1 cellular context compared by ENCODE assay signal in the genomic region with DNA sequence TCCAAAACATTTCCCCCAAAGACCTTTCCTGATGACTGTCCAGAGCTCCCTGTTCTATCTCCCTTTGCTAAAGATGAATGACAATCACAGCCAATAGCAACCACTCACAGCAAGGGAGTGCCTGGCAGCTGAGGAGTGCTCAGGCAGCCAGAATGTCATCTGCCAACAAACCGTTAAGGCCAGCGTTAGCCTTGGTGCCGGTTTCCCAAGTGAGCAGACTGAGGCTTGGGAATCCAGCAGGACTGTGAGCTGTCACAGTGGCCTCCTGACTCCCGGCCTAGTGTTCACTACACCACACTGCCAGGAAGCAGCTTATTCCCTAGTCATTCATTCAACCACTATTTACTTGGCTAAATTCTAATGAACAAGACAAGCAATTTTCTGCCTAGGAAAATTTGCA.
A peak's percentile ranks its signal among the peaks of the same experiment; 100 is the strongest.
TF ChIP-seq lines count a peak whose summit lies in the region.

No MANE protein-coding gene starts in this region.

TF ChIP-seq in HepG2, 621 proteins besides CTCF, POLR2A, EP300 and RAD21:
- TF ChIP-seq ZSCAN12 (CRISPR knock-in tag; IDR thresholded peaks at IDR 0.05) = no peak
- TF ChIP-seq, protein P1, sequence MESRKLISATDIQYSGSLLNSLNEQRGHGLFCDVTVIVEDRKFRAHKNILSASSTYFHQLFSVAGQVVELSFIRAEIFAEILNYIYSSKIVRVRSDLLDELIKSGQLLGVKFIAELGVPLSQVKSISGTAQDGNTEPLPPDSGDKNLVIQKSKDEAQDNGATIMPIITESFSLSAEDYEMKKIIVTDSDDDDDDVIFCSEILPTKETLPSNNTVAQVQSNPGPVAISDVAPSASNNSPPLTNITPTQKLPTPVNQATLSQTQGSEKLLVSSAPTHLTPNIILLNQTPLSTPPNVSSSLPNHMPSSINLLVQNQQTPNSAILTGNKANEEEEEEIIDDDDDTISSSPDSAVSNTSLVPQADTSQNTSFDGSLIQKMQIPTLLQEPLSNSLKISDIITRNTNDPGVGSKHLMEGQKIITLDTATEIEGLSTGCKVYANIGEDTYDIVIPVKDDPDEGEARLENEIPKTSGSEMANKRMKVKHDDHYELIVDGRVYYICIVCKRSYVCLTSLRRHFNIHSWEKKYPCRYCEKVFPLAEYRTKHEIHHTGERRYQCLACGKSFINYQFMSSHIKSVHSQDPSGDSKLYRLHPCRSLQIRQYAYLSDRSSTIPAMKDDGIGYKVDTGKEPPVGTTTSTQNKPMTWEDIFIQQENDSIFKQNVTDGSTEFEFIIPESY (CRISPR knock-in tag; IDR thresholded peaks at IDR 0.05) = peak; percentile 19; the same call in 1 of the 2 replicates
- no peak for TF ChIP-seq SPEN (CRISPR knock-in tag; IDR thresholded peaks at IDR 0.05; ENCODE audit: low read depth)
